17 cellular contexts compared by ENCODE assay signal in genomic region chr5:54862036-54862435, GRCh38.
A peak's percentile ranks its signal among the peaks of the same experiment; 100 is the strongest.
DNase-seq lines count a peak whose midpoint lies in the region; ATAC-seq and TF ChIP-seq lines count a peak whose summit lies in the region.
"Had no signal": no experiment of that assay in that cellular context is flagged by ENCODE, and none has a peak within 500 bp of the region (broad histone marks: within the 10 kb centered on the region; RNA-seq: fewer than 3 reads in every experiment).

No MANE protein-coding gene starts in this region.

- H3K27me3 Mint-ChIP-seq in chondrocyte (ENCODE audit: low read depth) = peaks cover 4% of the 10 kb centered on the region

- H3K4me2 ChIP-seq in HCT116 (ENCODE audit: low read length) = no peak overlapping the region
- peak overlapping the region; percentile 72 for H3K4me2 ChIP-seq in osteoblast (ENCODE audit: insufficient read depth, low read length)
- H3K4me2 ChIP-seq: BLaER1, GM23338 had no signal

- H3K79me2 ChIP-seq in HCT116 (ENCODE audit: insufficient read depth, low read length) (no peaks in the 10 kb centered on the region), osteoblast (ENCODE audit: insufficient read depth, low read length) (no peaks in the 10 kb centered on the region)

- no peak overlapping the region for H3K4me3 Mint-ChIP-seq in chondrocyte (ENCODE audit: unreplicated experiment)
- H3K4me3 Mint-ChIP-seq: CD8-positive, alpha-beta memory T cell; GM23338; IgD-negative memory B cell had no signal

- TF ChIP-seq POLR2A in HCT116 (IDR thresholded peaks at IDR 0.05; ENCODE audit: borderline replicate concordance, extremely low read depth, insufficient read depth, insufficient read length) (no peak), Peyer's patch (IDR thresholded peaks at IDR 0.05) (no peak)

- CTCF ChIA-PET in HCT116 (lab: Charles Lee) = no interaction called here

- intact Hi-C loops in HCT116 (cut with micrococcal nuclease) = no loop called here

- H3K4me3 ChIP-seq in HCT116 (replicated peaks in 1 of 2; ENCODE audit: low read depth in 1 of 2, low read length in 2 of 2) (no peak overlapping the region), osteoblast (ENCODE audit: insufficient read depth, low read length) (no peak overlapping the region), Peyer's patch (no peak overlapping the region)
- H3K4me3 ChIP-seq: BLaER1, GM23338 had no signal

- H3K4me1 Mint-ChIP-seq in chondrocyte (ENCODE audit: low read depth) = peaks cover 24% of the 10 kb centered on the region

- H4K20me1 ChIP-seq in HCT116 (ENCODE audit: insufficient read depth) (no peaks in the 10 kb centered on the region), osteoblast (ENCODE audit: insufficient read depth, low read length) (no peaks in the 10 kb centered on the region)
- H4K20me1 ChIP-seq: BLaER1 had no signal

- POLR2A ChIA-PET in HCT116 (lab: Charles Lee) = no interaction called here

- ATAC-seq in HCT116 = 0 out of 2 replicates have a peak, but pooled peaks have one; percentile 36
- no peak for ATAC-seq in HG02840 (IDR thresholded peaks at IDR 0.05; ENCODE audit: low FRiP score, unreplicated experiment)
- no peak for ATAC-seq in HG03571 (IDR thresholded peaks at IDR 0.05; ENCODE audit: unreplicated experiment)
- ATAC-seq: GM23338 had no signal

- peak overlapping the region; percentile 66 for H2AFZ ChIP-seq in HCT116 (ENCODE audit: low read depth, low read length, poor library complexity, severe bottlenecking)
- no peak overlapping the region for H2AFZ ChIP-seq in osteoblast (ENCODE audit: low read length)
- H2AFZ ChIP-seq: GM23338 had no signal

- RAD21 ChIA-PET in HCT116 (lab: Charles Lee; ENCODE audit: low non-redundant PET in 1 of 2, low total read pairs in 2 of 2, uncharacterized antibody in 2 of 2, unreplicated experiment in 2 of 2) = no interaction called here

- BruUV-seq in HCT116 (replicated peaks; lab: Mats Ljungman, UMichigan) = no TSS peak

- TF ChIP-seq RAD21 in HCT116 (IDR thresholded peaks at IDR 0.05; ENCODE audit: low read depth) = no peak

- no peak overlapping the region for H3K9ac ChIP-seq in HCT116 (ENCODE audit: low read length)
- H3K9ac ChIP-seq: BLaER1 had no signal

- H3K4me1 ChIP-seq in HCT116 (ENCODE audit: control insufficient read depth in 1 of 2, insufficient read depth in 2 of 2, low read length in 2 of 2) (peaks cover 11 to 15% of the 10 kb centered on the region in 2 experiments), osteoblast (ENCODE audit: insufficient read depth, low read length) (peaks cover 20% of the 10 kb centered on the region), Peyer's patch (no peaks in the 10 kb centered on the region)
- H3K4me1 ChIP-seq: BLaER1 had no signal

- TF ChIP-seq CTCF in HCT116 (IDR thresholded peaks at IDR 0.05 in 2 of 3, conservative IDR thresholded peaks at IDR 0.05 in 1 of 3; ENCODE audit: borderline replicate concordance in 1 of 3, insufficient read depth in 1 of 3, low read depth in 2 of 3, low read length in 2 of 3) = no peak
- TF ChIP-seq CTCF in chondrocyte (IDR thresholded peaks at IDR 0.05) = no peak
- TF ChIP-seq CTCF in osteoblast (IDR thresholded peaks at IDR 0.05; ENCODE audit: extremely low read depth, low read depth, low read length) = no peak
- no peak for TF ChIP-seq CTCF in Peyer's patch (IDR thresholded peaks at IDR 0.05)

- H3K27me3 ChIP-seq in HCT116 (ENCODE audit: insufficient read depth, low read length) = no peaks in the 10 kb centered on the region; the same call in 1 of the 2 replicates
- no peaks in the 10 kb centered on the region for H3K27me3 ChIP-seq in osteoblast (ENCODE audit: insufficient read depth, low read length)
- H3K27me3 ChIP-seq in Peyer's patch = no peaks in the 10 kb centered on the region
- H3K27me3 ChIP-seq: BLaER1 had no signal

- no peaks in the 10 kb centered on the region for H3K9me2 ChIP-seq in HCT116 (ENCODE audit: insufficient read depth)

- DNase-seq in HCT116 (ENCODE audit: low read depth, low spot score) = no peak
- DNase-seq in M059J (ENCODE audit: low read depth) = peak; percentile 61
- DNase-seq in chondrocyte (ENCODE audit: low spot score) = no peak
- DNase-seq in osteoblast (ENCODE audit: insufficient read length, low spot score, missing footprints) = no peak
- DNase-seq in Peyer's patch = no peak
- DNase-seq in NCI-H2171 treated with DMSO at 0.1 percent for 48 hours (lab: John Stamatoyannopoulos, UW) = no peak
- DNase-seq: CD8-positive, alpha-beta memory T cell; NCI-H1092; NCI-H2107; NCI-H345; NCI-H69; SHP77 treated with DMSO at 0.1 percent for 48 hours had no signal

- H3K36me3 ChIP-seq in HCT116 (ENCODE audit: control insufficient read depth in 1 of 2, insufficient read depth in 2 of 2, low read length in 2 of 2) (no peaks in the 10 kb centered on the region), osteoblast (ENCODE audit: insufficient read depth, low read length) (no peaks in the 10 kb centered on the region), Peyer's patch (no peaks in the 10 kb centered on the region)
- H3K36me3 ChIP-seq: BLaER1 had no signal

- no peak overlapping the region for H3K27ac ChIP-seq in HCT116 (ENCODE audit: low read depth, low read length)
- H3K27ac ChIP-seq in osteoblast (ENCODE audit: low read depth, low read length) = peak overlapping the region; percentile 73
- H3K27ac ChIP-seq in Peyer's patch = no peak overlapping the region
- H3K27ac ChIP-seq: BLaER1 had no signal

- H3K27ac Mint-ChIP-seq in chondrocyte (ENCODE audit: unreplicated experiment) = peak overlapping the region; percentile 55
- H3K27ac Mint-ChIP-seq: CD8-positive, alpha-beta memory T cell; GM23338; IgD-negative memory B cell had no signal

- H3K9me3 Mint-ChIP-seq in chondrocyte (ENCODE audit: low read depth) = peaks cover 27% of the 10 kb centered on the region

- H3K36me3 Mint-ChIP-seq in chondrocyte (ENCODE audit: low read depth) = peaks cover 12% of the 10 kb centered on the region

- H3K9me3 ChIP-seq in HCT116 (ENCODE audit: control insufficient read depth in 1 of 2, insufficient read depth in 1 of 2, low read depth in 1 of 2, low read length in 2 of 2) (peaks cover 0 to 4% of the 10 kb centered on the region in 2 experiments; a peak in 1 of 4 replicates), osteoblast (ENCODE audit: low read depth, low read length) (peaks cover 9% of the 10 kb centered on the region), Peyer's patch (peaks cover 0 to 7% (median 2%) of the 10 kb centered on the region in 4 donors)

TF ChIP-seq in HCT116, 20 proteins besides CTCF, POLR2A, EP300 and RAD21:
- no peak for TF ChIP-seq MAX (IDR thresholded peaks at IDR 0.05)
- TF ChIP-seq YY1 (IDR thresholded peaks at IDR 0.05; ENCODE audit: extremely low read depth, insufficient replicate concordance, low read depth, low read length) = no peak
- no peak for TF ChIP-seq ZBTB33 (IDR thresholded peaks at IDR 0.05; ENCODE audit: extremely low read depth, insufficient replicate concordance, low read length)
- no peak for TF ChIP-seq CBX3 (IDR thresholded peaks at IDR 0.05; ENCODE audit: low read depth)
